Comparison of ENCODE assay signal across 8 cellular contexts in genomic region chr21:44802396-44803153, GRCh38. TPM values are rescaled to one million over a fixed set of nuclear protein-coding genes. Genes with fewer than 3 reads are reported as not detected.
DNase-seq lines count a peak whose midpoint lies in the region; ATAC-seq, FAIRE-seq and TF ChIP-seq lines count a peak whose summit lies in the region.

No MANE protein-coding gene starts in this region.

- H3K9ac ChIP-seq in endothelial cell of umbilical vein (replicated peaks; ENCODE audit: extremely low read depth, insufficient read depth, low read length): peak overlapping the region; percentile 48

- no peak for TF ChIP-seq CTCF in endothelial cell of umbilical vein (IDR thresholded peaks at IDR 0.05; ENCODE audit: extremely low read depth in 1 of 2, insufficient read depth in 1 of 2, low read depth in 1 of 2, low read length in 2 of 2)

- H3K4me1 ChIP-seq in endothelial cell of umbilical vein (ENCODE audit: control insufficient read depth, extremely low read depth, insufficient read depth, low read length) (peaks cover 20% of the 10 kb centered on the region), neuron (ENCODE audit: insufficient read depth, low read length) (peaks cover 21% of the 10 kb centered on the region)

- peaks cover 44% of the 10 kb centered on the region for H3K79me2 ChIP-seq in endothelial cell of umbilical vein (ENCODE audit: control insufficient read depth, insufficient read depth, low read length)

- no peak for FAIRE-seq in endothelial cell of umbilical vein (lab: Jason Lieb, UNC)

- BruUV-seq in endothelial cell of umbilical vein (replicated peaks; lab: Mats Ljungman, UMichigan): TSS peak; percentile 43

- H2AFZ ChIP-seq in endothelial cell of umbilical vein (ENCODE audit: low read depth, low read length): peak overlapping the region; percentile 2
- H2AFZ ChIP-seq in neuron (ENCODE audit: low read depth, low read length): no peak overlapping the region

- H3K9me1 ChIP-seq in endothelial cell of umbilical vein (replicated peaks; ENCODE audit: control insufficient read depth, extremely low read depth, insufficient read depth, low read length): no peaks in the 10 kb centered on the region

- no peak for TF ChIP-seq POLR2A in endothelial cell of umbilical vein (IDR thresholded peaks at IDR 0.05; ENCODE audit: low read depth, low read length)

- intact Hi-C loops in endothelial cell of umbilical vein (cut with micrococcal nuclease): loop anchor here (1.0 kb wide), 1 partner anchor 15 kb away; no protein-coding TSS in a partner anchor

- H3K36me3 ChIP-seq in endothelial cell of umbilical vein (ENCODE audit: control insufficient read depth in 2 of 2, extremely low read depth in 1 of 2, insufficient read depth in 2 of 2, low read length in 2 of 2) (peaks cover 6 to 8% of the 10 kb centered on the region in 2 experiments), neuron (ENCODE audit: insufficient read depth, low read length) (peaks cover 41% of the 10 kb centered on the region)

- dilution Hi-C loops in endothelial cell of umbilical vein (cut with MboI; ENCODE audit: extremely low pct_ligation_motif_present, low sequenced_read_pairs): no loop called here

- no peaks in the 10 kb centered on the region for H3K9me3 ChIP-seq in endothelial cell of umbilical vein (replicated peaks; ENCODE audit: control insufficient read depth, insufficient read depth, low read length)
- H3K9me3 ChIP-seq in neuron (ENCODE audit: low read length): peaks cover 5% of the 10 kb centered on the region

- DNase-seq in AG08396 (ENCODE audit: low spot score) (peak; percentile 35), RKO (ENCODE audit: low spot score) (peak; percentile 61), endothelial cell of umbilical vein (ENCODE audit: low read depth, low spot score) (no peak), NCI-H2081 (lab: John Stamatoyannopoulos, UW) (no peak), NCI-H2029 treated with DMSO at 0.1 percent for 48 hours (lab: John Stamatoyannopoulos, UW) (no peak)

- peak overlapping the region; percentile 92 for H3K4me2 ChIP-seq in endothelial cell of umbilical vein (ENCODE audit: insufficient read depth, low read length)

- POLR2A ChIA-PET in endothelial cell of umbilical vein (lab: Charles Lee): no interaction called here

- peaks cover 2% of the 10 kb centered on the region for H4K20me1 ChIP-seq in endothelial cell of umbilical vein (replicated peaks; ENCODE audit: control insufficient read depth, extremely low read depth, insufficient read depth, low read length)

- ATAC-seq in GM19035 (IDR thresholded peaks at IDR 0.05; ENCODE audit: unreplicated experiment): peak; percentile 18
- no peak for ATAC-seq in HG03159 (IDR thresholded peaks at IDR 0.05; ENCODE audit: unreplicated experiment)

- H3K27ac ChIP-seq in endothelial cell of umbilical vein (ENCODE audit: insufficient read depth, low read depth, low read length): no peak overlapping the region

- peak overlapping the region; percentile 57 to 97 (median 94) for H3K4me3 ChIP-seq in endothelial cell of umbilical vein (replicated peaks in 1 of 3; ENCODE audit: insufficient read depth in 1 of 3, low read depth in 1 of 3, low read length in 3 of 3)
- peak overlapping the region; percentile 94 for H3K4me3 ChIP-seq in neuron (ENCODE audit: low read length)

- CTCF ChIA-PET in endothelial cell of umbilical vein (lab: Charles Lee): interaction anchor here (0.6 to 3.8 kb wide), 6 partner anchors 9 to 335 kb away, joined by 3 to 62 read pairs (median 4); no protein-coding TSS in a partner anchor

- no peaks in the 10 kb centered on the region for H3K27me3 ChIP-seq in endothelial cell of umbilical vein (ENCODE audit: control insufficient read depth in 2 of 2, insufficient read depth in 2 of 2, low read length in 2 of 2)
- H3K27me3 ChIP-seq in neuron (ENCODE audit: insufficient read depth, low read length): no peaks in the 10 kb centered on the region

TF ChIP-seq in endothelial cell of umbilical vein, 7 proteins besides CTCF, POLR2A, EP300 and RAD21:
- TF ChIP-seq MAX (IDR thresholded peaks at IDR 0.05; ENCODE audit: insufficient read depth, insufficient read length) (no peak), GATA2 (IDR thresholded peaks at IDR 0.05; ENCODE audit: insufficient read depth, insufficient read length, low read depth, low read length) (no peak), POLR2AphosphoS5 (IDR thresholded peaks at IDR 0.05; ENCODE audit: insufficient read depth, low read depth, low read length) (no peak), FOS (IDR thresholded peaks at IDR 0.05; ENCODE audit: borderline replicate concordance, insufficient read depth, low read length) (no peak), EZH2 (IDR thresholded peaks at IDR 0.05; ENCODE audit: borderline replicate concordance, low read depth, low read length, severe bottlenecking) (no peak), MYC (IDR thresholded peaks at IDR 0.05; ENCODE audit: low read depth, low read length) (no peak), JUN (IDR thresholded peaks at IDR 0.05; ENCODE audit: borderline replicate concordance, insufficient read depth, insufficient read length, low read depth) (no peak)

RNA-seq across cellular contexts. Expression of gene UBE2G2, which starts 1.0 kb away (rescaled TPM):
- 114 and 117 TPM in 2 replicates for total RNA-seq in endothelial cell of umbilical vein
- polyA plus RNA-seq in endothelial cell of umbilical vein: 86.4 and 95.0 TPM in 2 replicates
- 90.1 and 97.5 TPM in 2 replicates for polyA plus RNA-seq in endothelial cell of umbilical vein (2011; cell fraction: cytosol; rRNA removed)
- 200 and 203 TPM in 2 replicates for polyA plus RNA-seq in endothelial cell of umbilical vein (2011; cell fraction: nucleus; rRNA removed)
- 126 and 142 TPM in 2 replicates for polyA plus RNA-seq in endothelial cell of umbilical vein (2012)
- 158 TPM in 2 replicates for polyA minus RNA-seq in endothelial cell of umbilical vein
- polyA minus RNA-seq in endothelial cell of umbilical vein (2011; cell fraction: cytosol; rRNA and poly(A)+ RNA removed): 57.2 TPM
- polyA minus RNA-seq in endothelial cell of umbilical vein (2011; cell fraction: nucleus; rRNA and poly(A)+ RNA removed): 87.5 and 102 TPM in 2 replicates

RNA-seq across cellular contexts. Expression of gene SUMO3, which starts 15.3 kb away (rescaled TPM):
- 99.7 and 102 TPM in 2 replicates for total RNA-seq in endothelial cell of umbilical vein
- 109 and 123 TPM in 2 replicates for polyA plus RNA-seq in endothelial cell of umbilical vein
- 115 and 130 TPM in 2 replicates for polyA plus RNA-seq in endothelial cell of umbilical vein (2011; cell fraction: cytosol; rRNA removed)
- polyA plus RNA-seq in endothelial cell of umbilical vein (2011; cell fraction: nucleus; rRNA removed): 46.3 and 55.9 TPM in 2 replicates
- polyA plus RNA-seq in endothelial cell of umbilical vein (2012): 107 and 137 TPM in 2 replicates
- 79.8 and 101 TPM in 2 replicates for polyA minus RNA-seq in endothelial cell of umbilical vein
- 50.6 TPM for polyA minus RNA-seq in endothelial cell of umbilical vein (2011; cell fraction: cytosol; rRNA and poly(A)+ RNA removed)
- polyA minus RNA-seq in endothelial cell of umbilical vein (2011; cell fraction: nucleus; rRNA and poly(A)+ RNA removed): 21.6 and 22.3 TPM in 2 replicates

Comparison
In these comparisons a context has a peak if more than half of its experiments do, and no peak if none do; other contexts are left out.
1. DNase-seq: peak in AG08396 (single experiment) and RKO (single experiment); none in endothelial cell of umbilical vein (single experiment), NCI-H2081 (0 of 2) and NCI-H2029 treated with DMSO at 0.1 percent for 48 hours (single experiment).